ENCODE assay signal across 16 cellular contexts in genomic region chr15:71570736-71571135, GRCh38.
DNase-seq lines count a peak whose midpoint lies in the region; ATAC-seq, FAIRE-seq and TF ChIP-seq lines count a peak whose summit lies in the region.
"Had no signal": no experiment of that assay in that cellular context is flagged by ENCODE, and none has a peak within 500 bp of the region (broad histone marks: within the 10 kb centered on the region; RNA-seq: fewer than 3 reads in every experiment).

No MANE protein-coding gene starts in this region.

- intact Hi-C loops in vagina (cut with DNase I): no loop called here

- H3K9me3 ChIP-seq in WERI-Rb-1 (ENCODE audit: severe bottlenecking): peaks cover 3% of the 10 kb centered on the region
- H3K9me3 ChIP-seq in vagina: no peaks in the 10 kb centered on the region
- H3K9me3 ChIP-seq: BLaER1, Caco-2 had no signal

- no peaks in the 10 kb centered on the region for H3K27me3 ChIP-seq in WERI-Rb-1 (ENCODE audit: insufficient read depth, low read depth, severe bottlenecking)
- H3K27me3 ChIP-seq in vagina: no peaks in the 10 kb centered on the region
- H3K27me3 ChIP-seq: BLaER1 had no signal

- ATAC-seq in esophagus mucosa (peak; percentile 53), HG03097 (IDR thresholded peaks at IDR 0.05; ENCODE audit: low FRiP score, unreplicated experiment) (no peak)

- DNase-seq in HTR-8/SVneo (ENCODE audit: insufficient read length, low spot score) (no peak), WERI-Rb-1 (no peak), vagina (ENCODE audit: extremely low spot score in 2 of 2) (no peak), mesenteric fat pad (ENCODE audit: low spot score) (no peak), mucosa of gallbladder (ENCODE audit: low spot score) (no peak)
- DNase-seq: 8988T; AML-193; Caco-2; CD8-positive, alpha-beta memory T cell; DND-41; GF-D8; GM23248 had no signal

- no peak overlapping the region for H3K4me3 ChIP-seq in WERI-Rb-1 (ENCODE audit: low read depth, low read length)
- H3K4me3 ChIP-seq in vagina: no peak overlapping the region
- H3K4me3 ChIP-seq: BLaER1, GM23248 had no signal

- TF ChIP-seq CTCF in WERI-Rb-1 (IDR thresholded peaks at IDR 0.05; ENCODE audit: low read depth, low read length): no peak
- TF ChIP-seq CTCF in vagina (IDR thresholded peaks at IDR 0.05): no peak

- H3K4me1 ChIP-seq in vagina: peaks cover 30% of the 10 kb centered on the region
- H3K4me1 ChIP-seq: BLaER1, Caco-2 had no signal

- FAIRE-seq in HTR-8/SVneo (lab: Jason Lieb, UNC): peak; percentile 49
- FAIRE-seq: H54 had no signal

- H3K27ac ChIP-seq in WERI-Rb-1 (peak overlapping the region; percentile 80), vagina (peak overlapping the region; percentile 36)
- H3K27ac ChIP-seq: BLaER1, GM23248 had no signal

- no peaks in the 10 kb centered on the region for H3K36me3 ChIP-seq in WERI-Rb-1
- H3K36me3 ChIP-seq in vagina: no peaks in the 10 kb centered on the region
- H3K36me3 ChIP-seq: BLaER1 had no signal

- no peak for TF ChIP-seq POLR2A in vagina (IDR thresholded peaks at IDR 0.05)
